In genomic region chr11:44568358-44568705, GRCh38 we compare ENCODE assay signal across 10 cellular contexts. TPM values are rescaled to one million over a fixed set of nuclear protein-coding genes. Genes with fewer than 3 reads are reported as not detected.
DNase-seq lines count a peak whose midpoint lies in the region; ATAC-seq and TF ChIP-seq lines count a peak whose summit lies in the region.
"Had no signal": no experiment of that assay in that cellular context is flagged by ENCODE, and none has a peak within 500 bp of the region (broad histone marks: within the 10 kb centered on the region; RNA-seq: fewer than 3 reads in every experiment).

No MANE protein-coding gene starts in this region.

- H3K36me3 ChIP-seq in lung (ENCODE audit: control insufficient read depth in 2 of 2, insufficient read depth in 2 of 2, low read length in 2 of 2), result no peaks in the 10 kb centered on the region
- H3K36me3 ChIP-seq in tibial artery, result no peaks in the 10 kb centered on the region

- ATAC-seq in lung (ENCODE audit: insufficient read depth, low FRiP score), result no peak

- intact Hi-C loops in tibial artery (cut with DNase I; ENCODE audit: low total_unique reads), result loop anchor here (5.0 to 10.0 kb wide), 2 partner anchors 34 to 156 kb away; partner anchors contain the start of gene TSPAN18

- peak overlapping the region; percentile 84 for H3K4me3 Mint-ChIP-seq in activated naive CD4-positive, alpha-beta T cell treated with anti-CD3 and anti-CD28 coated beads, Interleukin-2, amount 10 ng/mL, durations not matched to agents 7 days and 5 days
- H3K4me3 Mint-ChIP-seq in activated naive CD8-positive, alpha-beta T cell, result peak overlapping the region; percentile 97

- H3K4me1 ChIP-seq in lung (ENCODE audit: control insufficient read depth in 2 of 2, insufficient read depth in 2 of 2, low read length in 2 of 2) (peaks cover 16 to 45% of the 10 kb centered on the region in 2 donors), tibial artery (peaks cover 6 to 76% (median 58%) of the 10 kb centered on the region in 4 donors)

- H3K27me3 Mint-ChIP-seq in activated naive CD4-positive, alpha-beta T cell treated with anti-CD3 and anti-CD28 coated beads, Interleukin-2, amount 10 ng/mL, durations not matched to agents 7 days and 5 days, result no peaks in the 10 kb centered on the region
- H3K27me3 Mint-ChIP-seq in activated naive CD8-positive, alpha-beta T cell, result no peaks in the 10 kb centered on the region

- peak overlapping the region; percentile 71 to 73 for H3K27ac ChIP-seq in lung (ENCODE audit: low read depth in 1 of 2, low read length in 1 of 2)
- H3K27ac ChIP-seq in tibial artery, result peak overlapping the region; percentile 67 to 69
- H3K27ac ChIP-seq: C4-2B, PC-9 had no signal

- H3K27me3 ChIP-seq in lung (ENCODE audit: control insufficient read depth, insufficient read depth) (no peaks in the 10 kb centered on the region), tibial artery (no peaks in the 10 kb centered on the region)

- no peak for TF ChIP-seq CTCF in lung (IDR thresholded peaks at IDR 0.05; ENCODE audit: control extremely low read depth, extremely low read depth)
- no peak for TF ChIP-seq CTCF in tibial artery (IDR thresholded peaks at IDR 0.05)

- H3K4me3 ChIP-seq in lung (no peak overlapping the region), tibial artery (peak overlapping the region in 1 of 2 donors; percentile 70)
- H3K4me3 ChIP-seq: PC-9 had no signal

- peaks cover 24% of the 10 kb centered on the region for H3K36me3 Mint-ChIP-seq in activated naive CD4-positive, alpha-beta T cell treated with anti-CD3 and anti-CD28 coated beads, Interleukin-2, amount 10 ng/mL, durations not matched to agents 7 days and 5 days
- peaks cover 25% of the 10 kb centered on the region for H3K36me3 Mint-ChIP-seq in activated naive CD8-positive, alpha-beta T cell

- H3K27ac Mint-ChIP-seq in activated naive CD4-positive, alpha-beta T cell treated with anti-CD3 and anti-CD28 coated beads, Interleukin-2, amount 10 ng/mL, durations not matched to agents 7 days and 5 days, result peak overlapping the region; percentile 84
- H3K27ac Mint-ChIP-seq in activated naive CD8-positive, alpha-beta T cell, result peak overlapping the region; percentile 94

- H3K4me1 Mint-ChIP-seq in activated naive CD4-positive, alpha-beta T cell treated with anti-CD3 and anti-CD28 coated beads, Interleukin-2, amount 10 ng/mL, durations not matched to agents 7 days and 5 days, result peaks cover 91% of the 10 kb centered on the region
- H3K4me1 Mint-ChIP-seq in activated naive CD8-positive, alpha-beta T cell (ENCODE audit: low read depth), result peaks cover 78% of the 10 kb centered on the region

- DNase-seq in activated naive CD4-positive, alpha-beta T cell treated with anti-CD3 and anti-CD28 coated beads, Interleukin-2, amount 10 ng/mL, durations not matched to agents 7 days and 5 days, result no peak
- DNase-seq in activated naive CD4-positive, alpha-beta T cell treated with Interleukin-2 at 50 U/mL for 16 hours, result no peak
- DNase-seq in lung (ENCODE audit: low spot score) (no peak), tibial artery (no peak), SW480 (ENCODE audit: low spot score) (no peak), AML-193 (lab: John Stamatoyannopoulos, UW) (no peak), glomerular visceral epithelial cell (ENCODE audit: extremely low spot score) (no peak)
- DNase-seq: PC-9 had no signal

- CTCF ChIA-PET in activated naive CD4-positive, alpha-beta T cell treated with anti-CD3 and anti-CD28 coated beads, Interleukin-2, amount 10 ng/mL, durations not matched to agents 7 days and 5 days (lab: Charles Lee), result interaction anchor here (1.3 to 21.5 kb wide), 4 partner anchors 10 to 359 kb away, joined by 3 to 403 read pairs (median 12); no protein-coding TSS in a partner anchor

- H3K9me3 ChIP-seq in lung (ENCODE audit: control insufficient read depth in 2 of 2, insufficient read depth in 1 of 2, low read length in 1 of 2) (no peaks in the 10 kb centered on the region), tibial artery (no peaks in the 10 kb centered on the region)

- 54 to 75% methylated on average over 4 of the region's 4 CpGs for WGBS in lung, 2 donors

- H3K9me3 Mint-ChIP-seq in activated naive CD4-positive, alpha-beta T cell treated with anti-CD3 and anti-CD28 coated beads, Interleukin-2, amount 10 ng/mL, durations not matched to agents 7 days and 5 days, result no peaks in the 10 kb centered on the region
- no peaks in the 10 kb centered on the region for H3K9me3 Mint-ChIP-seq in activated naive CD8-positive, alpha-beta T cell (ENCODE audit: low read depth)

RNA-seq across cellular contexts. Expression of gene CD82, which starts 2.9 kb away (rescaled TPM):
- 100 to 1,000 TPM in 1 of 2 donors, 10 to 100 TPM in 1; 63.3 to 237 TPM for total RNA-seq in lung
- 100 to 1,000 TPM; 162 to 218 TPM for polyA plus RNA-seq in lung
